In the genomic region with DNA sequence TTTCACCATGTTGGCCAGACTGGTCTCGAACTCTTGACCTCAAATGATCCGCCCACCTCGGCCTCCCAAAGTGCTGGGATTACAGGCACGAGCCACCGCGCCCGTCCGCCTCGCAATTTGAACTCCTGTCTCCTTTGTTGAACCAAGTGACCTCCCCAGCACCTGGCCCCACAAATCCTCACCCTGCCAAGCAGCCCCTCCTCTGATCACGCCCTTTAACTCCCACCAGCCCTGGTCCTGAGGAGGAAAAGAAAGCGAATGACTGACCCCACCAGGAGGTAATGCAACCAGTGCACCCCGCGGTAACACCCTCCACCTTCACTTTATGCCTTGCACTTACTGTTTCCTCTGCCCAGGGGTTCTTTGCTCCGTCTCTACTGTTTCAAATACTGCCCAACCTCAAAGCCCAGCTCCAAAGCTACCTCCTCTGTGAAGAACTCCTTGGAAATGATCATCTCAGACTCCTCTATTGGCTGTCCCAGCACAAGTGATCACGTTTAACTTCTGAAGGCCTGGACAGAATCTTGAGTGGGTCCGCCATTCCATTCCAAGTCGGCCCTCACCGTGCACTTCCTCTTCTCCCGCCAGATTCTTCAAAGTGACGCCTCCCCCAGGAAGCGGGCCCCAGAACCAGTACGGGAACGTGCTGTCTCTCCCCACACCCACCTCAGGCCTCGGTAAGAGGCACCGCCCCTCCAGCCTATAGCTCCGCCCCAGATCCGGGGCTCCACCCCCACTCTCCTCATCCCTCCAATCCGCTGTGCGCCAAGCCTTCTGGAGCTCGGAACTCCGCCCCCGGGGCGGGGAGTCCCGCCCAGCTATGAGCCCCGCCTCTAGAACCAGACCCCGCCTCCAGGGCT, we compare ENCODE assay signal across 9 cellular contexts. TPM values are rescaled to one million over a fixed set of nuclear protein-coding genes. Genes with fewer than 3 reads are reported as not detected.
DNase-seq lines count a peak whose midpoint lies in the region; ATAC-seq, FAIRE-seq and TF ChIP-seq lines count a peak whose summit lies in the region.
"Had no signal": no experiment of that assay in that cellular context is flagged by ENCODE, and none has a peak within 500 bp of the region (broad histone marks: within the 10 kb centered on the region; RNA-seq: fewer than 3 reads in every experiment).

No MANE protein-coding gene starts in this region.

- DNase-seq in HEK293T (ENCODE audit: extremely low spot score) (peak; percentile 98), NCI-H526 treated with DMSO at 0.1 percent for 48 hours (lab: John Stamatoyannopoulos, UW) (peak; percentile 42), endothelial cell of umbilical vein (ENCODE audit: low read depth, low spot score) (peak; percentile 85), mucosa of descending colon (peak; percentile 92 to 96 (median 93)), NCI-H1694 treated with DMSO at 0.1 percent for 48 hours (lab: John Stamatoyannopoulos, UW) (no peak)
- peak; percentile 61 to 76 (median 66) for DNase-seq in activated CD8-positive, alpha-beta memory T cell treated with anti-CD3 and anti-CD28 coated beads for 48 hours (ENCODE audit: low read depth in 2 of 3, low spot score in 2 of 3)
- DNase-seq in stimulated activated CD8-positive, alpha-beta memory T cell treated with anti-CD3 and anti-CD28 coated beads, Interleukin-4, amount 100 ng/mL, for 4 hours (ENCODE audit: low read depth in 2 of 2, low spot score in 1 of 2): peak; percentile 63

- ATAC-seq in mucosa of descending colon: peak; percentile 99

- H3K36me3 ChIP-seq in ES-I3 (ENCODE audit: insufficient read depth, low read length): no peaks in the 10 kb centered on the region
- no peaks in the 10 kb centered on the region for H3K36me3 ChIP-seq in endothelial cell of umbilical vein (ENCODE audit: control insufficient read depth in 2 of 2, extremely low read depth in 1 of 2, insufficient read depth in 2 of 2, low read length in 2 of 2)
- H3K36me3 ChIP-seq in mucosa of descending colon (ENCODE audit: low read depth): no peaks in the 10 kb centered on the region

- dilution Hi-C loops in endothelial cell of umbilical vein (cut with MboI; ENCODE audit: extremely low pct_ligation_motif_present, low sequenced_read_pairs): no loop called here

- H3K9me3 ChIP-seq in ES-I3 (ENCODE audit: control insufficient read depth, insufficient read depth, low read length) (no peaks in the 10 kb centered on the region), endothelial cell of umbilical vein (replicated peaks; ENCODE audit: control insufficient read depth, insufficient read depth, low read length) (no peaks in the 10 kb centered on the region), mucosa of descending colon (no peaks in the 10 kb centered on the region)

- H3K27ac ChIP-seq in endothelial cell of umbilical vein (ENCODE audit: insufficient read depth, low read depth, low read length): no peak overlapping the region
- H3K27ac ChIP-seq: VCaP had no signal

- CTCF ChIA-PET in HEK293T (lab: Yijun Ruan, JAX): interaction anchor here (0.9 to 2.6 kb wide), 2 partner anchors 9 to 69 kb away, joined by 3 to 15 read pairs; no protein-coding TSS in a partner anchor
- CTCF ChIA-PET in endothelial cell of umbilical vein (lab: Charles Lee): interaction anchor here (0.6 to 1.3 kb wide), 6 partner anchors 9 to 37 kb away, joined by 3 to 18 read pairs (median 3); a partner anchor contains a TSS

- no peaks in the 10 kb centered on the region for H4K20me1 ChIP-seq in endothelial cell of umbilical vein (replicated peaks; ENCODE audit: control insufficient read depth, extremely low read depth, insufficient read depth, low read length)

- no peaks in the 10 kb centered on the region for H3K27me3 ChIP-seq in endothelial cell of umbilical vein (ENCODE audit: control insufficient read depth in 2 of 2, insufficient read depth in 2 of 2, low read length in 2 of 2)

- peak overlapping the region; percentile 67 for H2AFZ ChIP-seq in endothelial cell of umbilical vein (ENCODE audit: low read depth, low read length)

- H3K4me1 ChIP-seq in ES-I3 (ENCODE audit: insufficient read depth, low read length) (no peaks in the 10 kb centered on the region), endothelial cell of umbilical vein (ENCODE audit: control insufficient read depth, extremely low read depth, insufficient read depth, low read length) (no peaks in the 10 kb centered on the region), mucosa of descending colon (ENCODE audit: low read depth) (peaks cover 5% of the 10 kb centered on the region)

- no peaks in the 10 kb centered on the region for H3K9me1 ChIP-seq in endothelial cell of umbilical vein (replicated peaks; ENCODE audit: control insufficient read depth, extremely low read depth, insufficient read depth, low read length)

- TF ChIP-seq CTCF in endothelial cell of umbilical vein (IDR thresholded peaks at IDR 0.05; ENCODE audit: extremely low read depth in 1 of 2, insufficient read depth in 1 of 2, low read depth in 1 of 2, low read length in 2 of 2): no peak
- no peak for TF ChIP-seq CTCF in mucosa of descending colon (IDR thresholded peaks at IDR 0.05)

- FAIRE-seq in endothelial cell of umbilical vein (lab: Jason Lieb, UNC): peak; percentile 94

- peak overlapping the region in 1 of 3 experiments; percentile 12 for H3K4me3 ChIP-seq in endothelial cell of umbilical vein (replicated peaks in 1 of 3; ENCODE audit: insufficient read depth in 1 of 3, low read depth in 1 of 3, low read length in 3 of 3)
- H3K4me3 ChIP-seq in mucosa of descending colon: no peak overlapping the region

- peak overlapping the region; percentile 69 for H3K9ac ChIP-seq in ES-I3 (ENCODE audit: low read depth, low read length)
- no peak overlapping the region for H3K9ac ChIP-seq in endothelial cell of umbilical vein (replicated peaks; ENCODE audit: extremely low read depth, insufficient read depth, low read length)

- TF ChIP-seq POLR2A in endothelial cell of umbilical vein (IDR thresholded peaks at IDR 0.05; ENCODE audit: low read depth, low read length): no peak

- H3K4me2 ChIP-seq in endothelial cell of umbilical vein (ENCODE audit: insufficient read depth, low read length): peak overlapping the region; percentile 13

- H3K79me2 ChIP-seq in endothelial cell of umbilical vein (ENCODE audit: control insufficient read depth, insufficient read depth, low read length): no peaks in the 10 kb centered on the region

- POLR2A ChIA-PET in HEK293T (lab: Yijun Ruan, JAX): interaction anchor here (0.6 to 2.7 kb wide), 14 partner anchors 9 to 115 kb away, joined by 3 to 16 read pairs (median 4); a partner anchor contains a TSS
- POLR2A ChIA-PET in endothelial cell of umbilical vein (lab: Charles Lee): interaction anchor here (0.5 to 1.1 kb wide), 3 partner anchors 52 to 83 kb away, joined by 3 to 8 read pairs (median 4); no protein-coding TSS in a partner anchor

- BruUV-seq in endothelial cell of umbilical vein (replicated peaks; lab: Mats Ljungman, UMichigan): no TSS peak

- intact Hi-C loops in endothelial cell of umbilical vein (cut with micrococcal nuclease) (loop anchor here (1.0 to 2.0 kb wide), 3 partner anchors 9 to 15 kb away; a partner anchor contains a TSS), mucosa of descending colon (cut with DNase I, micrococcal nuclease) (no loop called here)

RNA-seq across cellular contexts. Expression of a gene that starts 4.4 kb away (rescaled TPM):
- total RNA-seq in endothelial cell of umbilical vein (not detected in 2 replicates), mucosa of descending colon (under 1 TPM; 0.29 to 0.65 (median 0.38) TPM)
- 0.06 TPM in 2 replicates for polyA plus RNA-seq in endothelial cell of umbilical vein
- 0.03 TPM in 1 of 2 replicates, not detected in the other for polyA plus RNA-seq in endothelial cell of umbilical vein (2011; cell fraction: cytosol; rRNA removed)
- not detected in 2 replicates for polyA plus RNA-seq in endothelial cell of umbilical vein (2011; cell fraction: nucleus; rRNA removed)
- 0.16 TPM in 1 of 2 replicates, not detected in the other for polyA plus RNA-seq in endothelial cell of umbilical vein (2012)
- polyA minus RNA-seq in endothelial cell of umbilical vein: not detected in 2 replicates
- not detected for polyA minus RNA-seq in endothelial cell of umbilical vein (2011; cell fraction: cytosol; rRNA and poly(A)+ RNA removed)
- polyA minus RNA-seq in endothelial cell of umbilical vein (2011; cell fraction: nucleus; rRNA and poly(A)+ RNA removed): not detected in 2 replicates

RNA-seq across cellular contexts. Expression of a gene that starts 11.1 kb away (rescaled TPM):
- total RNA-seq in endothelial cell of umbilical vein: 36.0 and 37.4 TPM in 2 replicates
- polyA plus RNA-seq in endothelial cell of umbilical vein: 25.9 and 27.3 TPM in 2 replicates
- polyA plus RNA-seq in endothelial cell of umbilical vein (2011; cell fraction: cytosol; rRNA removed): 19.0 and 28.9 TPM in 2 replicates
- polyA plus RNA-seq in endothelial cell of umbilical vein (2011; cell fraction: nucleus; rRNA removed): 35.6 and 42.8 TPM in 2 replicates
- 15.3 and 19.3 TPM in 2 replicates for polyA plus RNA-seq in endothelial cell of umbilical vein (2012)
- polyA minus RNA-seq in endothelial cell of umbilical vein: 11.4 and 13.6 TPM in 2 replicates
- 5.3 TPM for polyA minus RNA-seq in endothelial cell of umbilical vein (2011; cell fraction: cytosol; rRNA and poly(A)+ RNA removed)
- polyA minus RNA-seq in endothelial cell of umbilical vein (2011; cell fraction: nucleus; rRNA and poly(A)+ RNA removed): 7.4 and 16.4 TPM in 2 replicates
- total RNA-seq in mucosa of descending colon: 10 to 100 TPM; 35.1 to 43.2 (median 35.7) TPM

RNA-seq across cellular contexts. Expression of a gene that starts 14.6 kb away (rescaled TPM):
- total RNA-seq in endothelial cell of umbilical vein (64.8 and 69.6 TPM in 2 replicates), mucosa of descending colon (10 to 100 TPM; 45.0 to 57.9 (median 50.9) TPM)
- 60.8 and 64.1 TPM in 2 replicates for polyA plus RNA-seq in endothelial cell of umbilical vein
- 25.0 and 33.6 TPM in 2 replicates for polyA plus RNA-seq in endothelial cell of umbilical vein (2011; cell fraction: cytosol; rRNA removed)
- polyA plus RNA-seq in endothelial cell of umbilical vein (2011; cell fraction: nucleus; rRNA removed): 251 and 257 TPM in 2 replicates
- polyA plus RNA-seq in endothelial cell of umbilical vein (2012): 32.1 and 39.0 TPM in 2 replicates
- 77.2 and 88.0 TPM in 2 replicates for polyA minus RNA-seq in endothelial cell of umbilical vein
- 15.9 TPM for polyA minus RNA-seq in endothelial cell of umbilical vein (2011; cell fraction: cytosol; rRNA and poly(A)+ RNA removed)
- 67.1 and 91.5 TPM in 2 replicates for polyA minus RNA-seq in endothelial cell of umbilical vein (2011; cell fraction: nucleus; rRNA and poly(A)+ RNA removed)

RNA-seq across cellular contexts. Expression of a gene that starts 38.4 kb away (rescaled TPM):
- total RNA-seq in endothelial cell of umbilical vein: 63.7 and 65.2 TPM in 2 replicates
- 133 and 164 TPM in 2 replicates for polyA plus RNA-seq in endothelial cell of umbilical vein
- polyA plus RNA-seq in endothelial cell of umbilical vein (2011; cell fraction: cytosol; rRNA removed): 39.7 and 59.8 TPM in 2 replicates
- 77.3 and 87.0 TPM in 2 replicates for polyA plus RNA-seq in endothelial cell of umbilical vein (2011; cell fraction: nucleus; rRNA removed)
- 45.4 and 53.9 TPM in 2 replicates for polyA plus RNA-seq in endothelial cell of umbilical vein (2012)
- 67.6 and 79.9 TPM in 2 replicates for polyA minus RNA-seq in endothelial cell of umbilical vein
- polyA minus RNA-seq in endothelial cell of umbilical vein (2011; cell fraction: cytosol; rRNA and poly(A)+ RNA removed): 45.2 TPM
- polyA minus RNA-seq in endothelial cell of umbilical vein (2011; cell fraction: nucleus; rRNA and poly(A)+ RNA removed): 18.5 and 26.3 TPM in 2 replicates
- total RNA-seq in mucosa of descending colon: 10 to 100 TPM; 28.2 to 31.0 (median 30.3) TPM

RNA-seq across cellular contexts. Expression of a gene that starts 48.7 kb away (rescaled TPM):
- 4.5 and 6.6 TPM in 2 replicates for total RNA-seq in endothelial cell of umbilical vein
- polyA plus RNA-seq in endothelial cell of umbilical vein: 5.9 and 10.1 TPM in 2 replicates
- polyA plus RNA-seq in endothelial cell of umbilical vein (2011; cell fraction: cytosol; rRNA removed): 1.4 and 1.9 TPM in 2 replicates
- polyA plus RNA-seq in endothelial cell of umbilical vein (2011; cell fraction: nucleus; rRNA removed): 37.9 and 42.9 TPM in 2 replicates
- polyA plus RNA-seq in endothelial cell of umbilical vein (2012): 2.7 and 4.0 TPM in 2 replicates
- 2.2 and 2.5 TPM in 2 replicates for polyA minus RNA-seq in endothelial cell of umbilical vein
- not detected for polyA minus RNA-seq in endothelial cell of umbilical vein (2011; cell fraction: cytosol; rRNA and poly(A)+ RNA removed)
- polyA minus RNA-seq in endothelial cell of umbilical vein (2011; cell fraction: nucleus; rRNA and poly(A)+ RNA removed): 2.4 and 6.3 TPM in 2 replicates
- total RNA-seq in mucosa of descending colon: 10 to 100 TPM in 2 of 3 donors, 1 to 10 TPM in 1; 8.5 to 13.0 (median 11.6) TPM
